14 cellular contexts compared by ENCODE assay signal in genomic region chr6:15912505-15912767, GRCh38.
"Had no signal": no experiment of that assay in that cellular context is flagged by ENCODE, and none has a peak within 500 bp of the region (broad histone marks: within the 10 kb centered on the region; RNA-seq: fewer than 3 reads in every experiment).

No MANE protein-coding gene starts in this region.

- H3K9ac ChIP-seq: SK-N-SH had no signal

- H3K36me3 Mint-ChIP-seq: natural killer cell had no signal

- H3K4me3 ChIP-seq: body of pancreas, heart left ventricle, prostate gland, spleen, thoracic aorta, upper lobe of left lung had no signal

- H3K9me3 Mint-ChIP-seq: natural killer cell had no signal

- H3K27me3 ChIP-seq: body of pancreas, heart left ventricle, spleen, upper lobe of left lung had no signal

- H3K4me2 ChIP-seq: SK-N-SH had no signal

- H3K27ac ChIP-seq: body of pancreas, epithelial cell of prostate, heart left ventricle, prostate gland, spleen, thoracic aorta, upper lobe of left lung, VCaP had no signal

- H3K4me1 ChIP-seq: prostate gland, upper lobe of left lung had no signal

- H3K9me3 ChIP-seq: body of pancreas, heart left ventricle, prostate gland, SK-N-SH, spleen, thoracic aorta, upper lobe of left lung had no signal

- DNase-seq: activated CD4-positive, CD25-positive, alpha-beta regulatory T cell treated with anti-CD3 and anti-CD28 coated beads, Interleukin-2, amount 50 U/mL, for 72 hours; body of pancreas; heart left ventricle; left ventricle myocardium superior; mammary epithelial cell; midbrain; natural killer cell; SK-N-SH; spleen; upper lobe of left lung had no signal

- ATAC-seq: body of pancreas had no signal

- H3K27ac Mint-ChIP-seq: natural killer cell had no signal

- H3K36me3 ChIP-seq: heart left ventricle, prostate gland, spleen, thoracic aorta, upper lobe of left lung had no signal

- H3K4me3 Mint-ChIP-seq: natural killer cell had no signal
